Comparison of ENCODE assay signal across 2 cellular contexts in genomic region chr18:48790869-48791635, GRCh38.
TF ChIP-seq lines count a peak whose summit lies in the region.

No MANE protein-coding gene starts in this region.

TF ChIP-seq in liver, 16 proteins besides CTCF, POLR2A, EP300 and RAD21 (continued from another document):
- no peak for TF ChIP-seq ZBTB33 (IDR thresholded peaks at IDR 0.05)
- no peak for TF ChIP-seq HNF4A (conservative IDR thresholded peaks at IDR 0.05)
- TF ChIP-seq FOXA1 (IDR thresholded peaks at IDR 0.05), result no peak
- TF ChIP-seq NR2F2 (IDR thresholded peaks at IDR 0.05), result no peak
- no peak for TF ChIP-seq FOXA2 (IDR thresholded peaks at IDR 0.05)
- no peak for TF ChIP-seq JUND (IDR thresholded peaks at IDR 0.05)

TF ChIP-seq in HepG2, 621 proteins besides CTCF, POLR2A, EP300 and RAD21:
- TF ChIP-seq, protein P1, sequence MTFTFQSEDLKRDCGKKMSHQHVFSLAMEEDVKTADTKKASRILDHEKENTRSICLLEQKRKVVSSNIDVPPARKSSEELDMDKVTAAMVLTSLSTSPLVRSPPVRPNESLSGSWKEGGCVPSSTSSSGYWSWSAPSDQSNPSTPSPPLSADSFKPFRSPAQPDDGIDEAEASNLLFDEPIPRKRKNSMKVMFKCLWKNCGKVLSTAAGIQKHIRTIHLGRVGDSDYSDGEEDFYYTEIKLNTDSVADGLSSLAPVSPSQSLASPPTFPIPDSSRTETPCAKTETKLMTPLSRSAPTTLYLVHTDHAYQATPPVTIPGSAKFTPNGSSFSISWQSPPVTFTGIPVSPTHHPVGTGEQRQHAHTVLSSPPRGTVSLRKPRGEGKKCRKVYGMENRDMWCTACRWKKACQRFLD (CRISPR knock-in tag; IDR thresholded peaks at IDR 0.05; ENCODE audit: borderline replicate concordance), result no peak
- TF ChIP-seq PLRG1 (conservative IDR thresholded peaks at IDR 0.05), result no peak
- no peak for TF ChIP-seq CEBPB (IDR thresholded peaks at IDR 0.05; ENCODE audit: borderline replicate concordance, low read depth, low read length)
- TF ChIP-seq ZNF512 (CRISPR knock-in tag; IDR thresholded peaks at IDR 0.05), result no peak
- TF ChIP-seq CHCHD3 (CRISPR knock-in tag; IDR thresholded peaks at IDR 0.05), result no peak
- TF ChIP-seq, protein P2, sequence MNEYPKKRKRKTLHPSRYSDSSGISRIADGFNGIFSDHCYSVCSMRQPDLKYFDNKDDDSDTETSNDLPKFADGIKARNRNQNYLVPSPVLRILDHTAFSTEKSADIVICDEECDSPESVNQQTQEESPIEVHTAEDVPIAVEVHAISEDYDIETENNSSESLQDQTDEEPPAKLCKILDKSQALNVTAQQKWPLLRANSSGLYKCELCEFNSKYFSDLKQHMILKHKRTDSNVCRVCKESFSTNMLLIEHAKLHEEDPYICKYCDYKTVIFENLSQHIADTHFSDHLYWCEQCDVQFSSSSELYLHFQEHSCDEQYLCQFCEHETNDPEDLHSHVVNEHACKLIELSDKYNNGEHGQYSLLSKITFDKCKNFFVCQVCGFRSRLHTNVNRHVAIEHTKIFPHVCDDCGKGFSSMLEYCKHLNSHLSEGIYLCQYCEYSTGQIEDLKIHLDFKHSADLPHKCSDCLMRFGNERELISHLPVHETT (CRISPR knock-in tag; conservative IDR thresholded peaks at IDR 0.05), result no peak
- TF ChIP-seq ZFP37 (CRISPR knock-in tag; IDR thresholded peaks at IDR 0.05; ENCODE audit: borderline replicate concordance), result no peak
- TF ChIP-seq ONECUT2 (CRISPR knock-in tag; IDR thresholded peaks at IDR 0.05), result no peak
- TF ChIP-seq HOXA7 (CRISPR knock-in tag; IDR thresholded peaks at IDR 0.05), result no peak
- TF ChIP-seq SIX1 (CRISPR knock-in tag; IDR thresholded peaks at IDR 0.05; ENCODE audit: borderline replicate concordance), result no peak
- no peak for TF ChIP-seq IRF9 (CRISPR knock-in tag; IDR thresholded peaks at IDR 0.05; ENCODE audit: borderline replicate concordance)
- TF ChIP-seq ZNF251 (CRISPR knock-in tag; IDR thresholded peaks at IDR 0.05), result no peak
- TF ChIP-seq TFDP1 (CRISPR knock-in tag; IDR thresholded peaks at IDR 0.05; ENCODE audit: borderline replicate concordance), result no peak
- TF ChIP-seq, protein P3, sequence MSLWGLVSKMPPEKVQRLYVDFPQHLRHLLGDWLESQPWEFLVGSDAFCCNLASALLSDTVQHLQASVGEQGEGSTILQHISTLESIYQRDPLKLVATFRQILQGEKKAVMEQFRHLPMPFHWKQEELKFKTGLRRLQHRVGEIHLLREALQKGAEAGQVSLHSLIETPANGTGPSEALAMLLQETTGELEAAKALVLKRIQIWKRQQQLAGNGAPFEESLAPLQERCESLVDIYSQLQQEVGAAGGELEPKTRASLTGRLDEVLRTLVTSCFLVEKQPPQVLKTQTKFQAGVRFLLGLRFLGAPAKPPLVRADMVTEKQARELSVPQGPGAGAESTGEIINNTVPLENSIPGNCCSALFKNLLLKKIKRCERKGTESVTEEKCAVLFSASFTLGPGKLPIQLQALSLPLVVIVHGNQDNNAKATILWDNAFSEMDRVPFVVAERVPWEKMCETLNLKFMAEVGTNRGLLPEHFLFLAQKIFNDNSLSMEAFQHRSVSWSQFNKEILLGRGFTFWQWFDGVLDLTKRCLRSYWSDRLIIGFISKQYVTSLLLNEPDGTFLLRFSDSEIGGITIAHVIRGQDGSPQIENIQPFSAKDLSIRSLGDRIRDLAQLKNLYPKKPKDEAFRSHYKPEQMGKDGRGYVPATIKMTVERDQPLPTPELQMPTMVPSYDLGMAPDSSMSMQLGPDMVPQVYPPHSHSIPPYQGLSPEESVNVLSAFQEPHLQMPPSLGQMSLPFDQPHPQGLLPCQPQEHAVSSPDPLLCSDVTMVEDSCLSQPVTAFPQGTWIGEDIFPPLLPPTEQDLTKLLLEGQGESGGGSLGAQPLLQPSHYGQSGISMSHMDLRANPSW (CRISPR knock-in tag; IDR thresholded peaks at IDR 0.05; ENCODE audit: borderline replicate concordance), result no peak
- no peak for TF ChIP-seq ZNF567 (CRISPR knock-in tag; IDR thresholded peaks at IDR 0.05; ENCODE audit: borderline replicate concordance)
